Comparison of ENCODE assay signal across 7 cellular contexts in the genomic region with DNA sequence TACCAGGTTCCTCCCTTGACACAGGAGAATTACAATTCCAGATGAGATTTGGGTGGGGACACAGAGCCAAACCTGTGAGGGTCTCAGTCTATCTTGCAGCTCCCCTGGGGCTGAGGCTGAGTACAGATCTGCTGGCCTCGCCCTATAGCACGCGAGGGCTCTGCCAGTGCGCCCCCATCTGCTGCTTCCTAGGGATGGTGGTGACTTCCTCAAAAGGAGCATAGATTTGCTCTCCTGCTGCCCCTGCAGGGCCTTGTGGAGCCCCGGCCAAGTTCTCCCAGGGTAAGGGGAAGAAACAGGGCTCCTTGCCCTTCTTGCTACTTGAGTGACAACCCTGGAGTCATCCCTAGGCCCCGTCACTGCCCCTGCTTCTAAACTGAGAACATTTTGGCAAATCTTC. TPM values are rescaled to one million over a fixed set of nuclear protein-coding genes. Genes with fewer than 3 reads are reported as not detected.
"Had no signal": no experiment of that assay in that cellular context is flagged by ENCODE, and none has a peak within 500 bp of the region (broad histone marks: within the 10 kb centered on the region; RNA-seq: fewer than 3 reads in every experiment).

No MANE protein-coding gene starts in this region.

RNA-seq across cellular contexts. Expression of gene CDRT15L2, which starts 26.6 kb away (rescaled TPM):
- total RNA-seq: GM23338, H1, H7, HepG2, HFFc6, HT1080 had no signal
- polyA plus RNA-seq: GM23338, H1, HepG2, IgD-negative memory B cell had no signal
